In genomic region chr10:51638737-51639136, GRCh38 we compare ENCODE assay signal across 17 cellular contexts.
A peak's percentile ranks its signal among the peaks of the same experiment; 100 is the strongest.
DNase-seq lines count a peak whose midpoint lies in the region; ATAC-seq, FAIRE-seq and TF ChIP-seq lines count a peak whose summit lies in the region.
"Had no signal": no experiment of that assay in that cellular context is flagged by ENCODE, and none has a peak within 500 bp of the region (broad histone marks: within the 10 kb centered on the region; RNA-seq: fewer than 3 reads in every experiment).

No MANE protein-coding gene starts in this region.

- TF ChIP-seq POLR2A in GM12878 (IDR thresholded peaks at IDR 0.05; ENCODE audit: low read depth, low read length) (no peak), lower leg skin (IDR thresholded peaks at IDR 0.05) (no peak)

- H4K20me1 ChIP-seq in GM12878 (ENCODE audit: control insufficient read depth, insufficient read depth), result no peaks in the 10 kb centered on the region

- intact Hi-C loops in A673 (cut with micrococcal nuclease; ENCODE audit: unreplicated experiment) (no loop called here), GM12878 (cut with micrococcal nuclease; ENCODE audit: unreplicated experiment) (no loop called here), lower leg skin (cut with DNase I; ENCODE audit: low total_unique reads) (no loop called here), lower lobe of right lung (cut with DNase I) (no loop called here)

- ATAC-seq in HG03354 (IDR thresholded peaks at IDR 0.05; ENCODE audit: poor library complexity, severe bottlenecking, unreplicated experiment), result peak; percentile 50
- ATAC-seq in GM12878, result 0 out of 3 replicates have a peak, but pooled peaks have one; percentile 29
- ATAC-seq in lower lobe of right lung, result no peak
- ATAC-seq in stimulated activated effector memory CD8-positive, alpha-beta T cell treated with anti-CD3 and anti-CD28 coated beads, Interleukin-12 subunit alpha, Interleukin-12 subunit beta, amount 100 ng/mL, for 72 hours, result no peak
- ATAC-seq: A549 had no signal

- BruUV-seq in A673 (replicated peaks; lab: Mats Ljungman, UMichigan) (no TSS peak), GM12878 (replicated peaks; lab: Mats Ljungman, UMichigan) (no TSS peak)

- TF ChIP-seq EP300 in GM12878 (IDR thresholded peaks at IDR 0.05; ENCODE audit: borderline replicate concordance in 1 of 2, control insufficient read depth in 1 of 2, low read depth in 2 of 2, low read length in 2 of 2), result no peak

- DNase-seq in A673 (ENCODE audit: low spot score) (no peak), GM12878 (ENCODE audit: low read depth, low spot score) (no peak), mesothelial cell of epicardium (ENCODE audit: low spot score in 2 of 2, unreplicated experiment in 2 of 2) (no peak), NCI-H146 treated with DMSO at 0.1 percent for 48 hours (lab: John Stamatoyannopoulos, UW; ENCODE audit: unreplicated experiment) (no peak), lower leg skin (ENCODE audit: low spot score in 2 of 2) (no peak), lower lobe of right lung (no peak)
- no peak for DNase-seq in stimulated activated effector memory CD8-positive, alpha-beta T cell treated with anti-CD3 and anti-CD28 coated beads, Interleukin-12 subunit alpha, Interleukin-12 subunit beta, amount 100 ng/mL, for 72 hours (ENCODE audit: low spot score in 2 of 2)
- DNase-seq: DMS 273 treated with DMSO at 0.1 percent for 48 hours, H7, KG1, NCI-H1092, NCI-H1694, NCI-H524, RPMI8226 had no signal

- H3K4me3 Mint-ChIP-seq in mesothelial cell of epicardium, result no peak overlapping the region
- H3K4me3 Mint-ChIP-seq in stimulated activated effector memory CD8-positive, alpha-beta T cell treated with anti-CD3 and anti-CD28 coated beads, Interleukin-12 subunit alpha, Interleukin-12 subunit beta, amount 100 ng/mL, for 72 hours, result no peak overlapping the region
- H3K4me3 Mint-ChIP-seq: CD14-positive monocyte had no signal

- FAIRE-seq in GM12878 (lab: Jason Lieb, UNC), result no peak
- FAIRE-seq: A549 had no signal

- H3K27ac ChIP-seq in A673 (ENCODE audit: low read depth, low read length, poor library complexity, severe bottlenecking) (no peak overlapping the region), GM12878 (ENCODE audit: control insufficient read depth, insufficient read depth) (no peak overlapping the region), lower lobe of right lung (no peak overlapping the region)
- H3K27ac ChIP-seq: A549 had no signal

- no peaks in the 10 kb centered on the region for H3K27me3 Mint-ChIP-seq in mesothelial cell of epicardium (ENCODE audit: low read depth)

- no peaks in the 10 kb centered on the region for H3K79me2 ChIP-seq in GM12878 (ENCODE audit: control insufficient read depth, insufficient read depth, low read length)

- H3K27me3 ChIP-seq in A673 (replicated peaks; ENCODE audit: insufficient read depth, low read depth, low read length, poor library complexity) (peaks cover 35% of the 10 kb centered on the region), GM12878 (replicated peaks in 1 of 2; ENCODE audit: control insufficient read depth in 2 of 2, insufficient read depth in 2 of 2, low read length in 1 of 2) (no peaks in the 10 kb centered on the region; a peak in 1 of 4 replicates), lower lobe of right lung (ENCODE audit: low read depth) (no peaks in the 10 kb centered on the region)

- H3K36me3 Mint-ChIP-seq in mesothelial cell of epicardium, result no peaks in the 10 kb centered on the region
- H3K36me3 Mint-ChIP-seq in stimulated activated effector memory CD8-positive, alpha-beta T cell treated with anti-CD3 and anti-CD28 coated beads, Interleukin-12 subunit alpha, Interleukin-12 subunit beta, amount 100 ng/mL, for 72 hours, result no peaks in the 10 kb centered on the region
- H3K36me3 Mint-ChIP-seq: CD14-positive monocyte had no signal

- H3K4me1 ChIP-seq in A673 (ENCODE audit: insufficient read depth, low read length, poor library complexity, severe bottlenecking), result no peaks in the 10 kb centered on the region
- H3K4me1 ChIP-seq in GM12878 (ENCODE audit: control insufficient read depth, insufficient read depth, low read length), result no peaks in the 10 kb centered on the region
- H3K4me1 ChIP-seq in lower lobe of right lung, result no peaks in the 10 kb centered on the region
- H3K4me1 ChIP-seq: A549 had no signal

- TF ChIP-seq RAD21 in GM12878 (IDR thresholded peaks at IDR 0.05; ENCODE audit: insufficient read depth, low read depth, low read length), result no peak

- POLR2A ChIA-PET in A673 (lab: Charles Lee; ENCODE audit: low non-redundant PET), result no interaction called here
- POLR2A ChIA-PET in GM12878 (lab: Charles Lee), result interaction anchor here (0.6 to 1.2 kb wide), 2 partner anchors 25 to 241 kb away, joined by 4 to 10 read pairs; no protein-coding TSS in a partner anchor

- H3K9me3 ChIP-seq in A673 (ENCODE audit: low read depth, low read length, poor library complexity, severe bottlenecking) (no peaks in the 10 kb centered on the region), GM12878 (replicated peaks; ENCODE audit: control insufficient read depth, insufficient read depth, low read length) (no peaks in the 10 kb centered on the region), lower lobe of right lung (no peaks in the 10 kb centered on the region)
- H3K9me3 ChIP-seq: A549 had no signal

- CTCF ChIA-PET in A673 (lab: Charles Lee) (no interaction called here), GM12878 (lab: Yijun Ruan, JAX) (interaction anchor here (0.6 kb wide), 1 partner anchor 87 kb away, joined by 3 read pairs; no protein-coding TSS in a partner anchor)

- H3K4me3 ChIP-seq in A673 (ENCODE audit: low read depth, low read length, poor library complexity, severe bottlenecking) (no peak overlapping the region), GM12878 (no peak overlapping the region), lower leg skin (ENCODE audit: low read depth, poor library complexity, severe bottlenecking) (no peak overlapping the region), lower lobe of right lung (no peak overlapping the region)
- H3K4me3 ChIP-seq: A549 had no signal

- RAD21 ChIA-PET in GM12878 (lab: Charles Lee; ENCODE audit: unreplicated experiment), result no interaction called here

- in situ Hi-C loops in GM12878 (cut with MboI), result no loop called here

- H3K4me1 Mint-ChIP-seq in mesothelial cell of epicardium, result peaks cover 12% of the 10 kb centered on the region
- no peaks in the 10 kb centered on the region for H3K4me1 Mint-ChIP-seq in stimulated activated effector memory CD8-positive, alpha-beta T cell treated with anti-CD3 and anti-CD28 coated beads, Interleukin-12 subunit alpha, Interleukin-12 subunit beta, amount 100 ng/mL, for 72 hours
- H3K4me1 Mint-ChIP-seq: CD14-positive monocyte had no signal

- H3K9ac ChIP-seq in GM12878 (ENCODE audit: control insufficient read depth, insufficient read depth, low read length), result no peak overlapping the region

- H3K4me2 ChIP-seq in GM12878 (ENCODE audit: control insufficient read depth, insufficient read depth), result no peak overlapping the region
- H3K4me2 ChIP-seq: A549 had no signal

- 0% methylated on average over 1 of the region's 1 CpG for WGBS in GM12878 (ENCODE audit: insufficient coverage, insufficient replicate concordance, low lambda C conversion rate, missing lambda C conversion rate)
- 59 to 78% methylated on average over 1 of the region's 1 CpG for WGBS in lower leg skin, 2 donors

- peak; percentile 29; the same call in 1 of the 2 replicates for TF ChIP-seq CTCF in A673 (conservative IDR thresholded peaks at IDR 0.05; ENCODE audit: low read depth, low read length)
- TF ChIP-seq CTCF in GM12878 (IDR thresholded peaks at IDR 0.05 in 2 of 3, conservative IDR thresholded peaks at IDR 0.05 in 1 of 3; ENCODE audit: control insufficient read depth in 2 of 3, extremely low read depth in 1 of 3, insufficient read depth in 1 of 3, low read depth in 3 of 3, low read length in 3 of 3), result no peak
- TF ChIP-seq CTCF in mesothelial cell of epicardium (IDR thresholded peaks at IDR 0.05; ENCODE audit: unreplicated experiment), result peak; percentile 65
- no peak for TF ChIP-seq CTCF in lower leg skin (IDR thresholded peaks at IDR 0.05)
- TF ChIP-seq CTCF in lower lobe of right lung (IDR thresholded peaks at IDR 0.05), result no peak

- no peaks in the 10 kb centered on the region for H3K36me3 ChIP-seq in A673 (ENCODE audit: insufficient read depth, low read length, poor library complexity, severe bottlenecking)
- no peaks in the 10 kb centered on the region for H3K36me3 ChIP-seq in GM12878 (ENCODE audit: control insufficient read depth in 2 of 2, insufficient read depth in 2 of 2, low read length in 1 of 2)
- no peaks in the 10 kb centered on the region for H3K36me3 ChIP-seq in lower lobe of right lung

- SMC1A ChIA-PET in GM12878 (lab: Charles Lee; ENCODE audit: uncharacterized antibody, unreplicated experiment), result no interaction called here

- H2AFZ ChIP-seq in GM12878 (ENCODE audit: control insufficient read depth, low read depth, low read length), result no peak overlapping the region

- H3K27ac Mint-ChIP-seq in mesothelial cell of epicardium, result no peak overlapping the region
- no peak overlapping the region for H3K27ac Mint-ChIP-seq in stimulated activated effector memory CD8-positive, alpha-beta T cell treated with anti-CD3 and anti-CD28 coated beads, Interleukin-12 subunit alpha, Interleukin-12 subunit beta, amount 100 ng/mL, for 72 hours
- H3K27ac Mint-ChIP-seq: CD14-positive monocyte had no signal

- peaks cover 9% of the 10 kb centered on the region for H3K9me3 Mint-ChIP-seq in mesothelial cell of epicardium
- no peaks in the 10 kb centered on the region for H3K9me3 Mint-ChIP-seq in stimulated activated effector memory CD8-positive, alpha-beta T cell treated with anti-CD3 and anti-CD28 coated beads, Interleukin-12 subunit alpha, Interleukin-12 subunit beta, amount 100 ng/mL, for 72 hours

TF ChIP-seq in GM12878, 131 proteins besides CTCF, POLR2A, EP300 and RAD21 (continues in another document):
- TF ChIP-seq FOS (IDR thresholded peaks at IDR 0.05; ENCODE audit: borderline replicate concordance, extremely low read depth, insufficient read length) (no peak), YY1 (IDR thresholded peaks at IDR 0.05; ENCODE audit: low read depth, low read length) (no peak), GABPA (IDR thresholded peaks at IDR 0.05; ENCODE audit: low read depth) (no peak), POU2F2 (IDR thresholded peaks at IDR 0.05; ENCODE audit: borderline replicate concordance, low read depth, low read length) (no peak), MLLT1 (IDR thresholded peaks at IDR 0.05) (no peak), KLF5 (IDR thresholded peaks at IDR 0.05; ENCODE audit: partially characterized antibody) (no peak), RUNX3 (IDR thresholded peaks at IDR 0.05; ENCODE audit: low read length) (no peak)

Comparison
In these comparisons a context has a peak if more than half of its experiments do, and no peak if none do; other contexts are left out.
1. CTCF ChIP-seq: peak in A673 (single experiment) and mesothelial cell of epicardium (single experiment); none in GM12878 (0 of 3), lower leg skin (0 of 3) and lower lobe of right lung (single experiment).
2. ATAC-seq: peak in HG03354 (single experiment) and GM12878 (single experiment); none in lower lobe of right lung (0 of 2) and stimulated activated effector memory CD8-positive, alpha-beta T cell treated with anti-CD3 and anti-CD28 coated beads, Interleukin-12 subunit alpha, Interleukin-12 subunit beta, amount 100 ng/mL, for 72 hours (single experiment).